Comparison of ENCODE assay signal across 22 cellular contexts in genomic region chr14:64632056-64632455, GRCh38.
DNase-seq lines count a peak whose midpoint lies in the region; ATAC-seq, FAIRE-seq and TF ChIP-seq lines count a peak whose summit lies in the region.
"Had no signal": no experiment of that assay in that cellular context is flagged by ENCODE, and none has a peak within 500 bp of the region (broad histone marks: within the 10 kb centered on the region; RNA-seq: fewer than 3 reads in every experiment).

No MANE protein-coding gene starts in this region.

- H3K4me2 ChIP-seq in HepG2 (ENCODE audit: low read depth, low read length), result peak overlapping the region; percentile 59
- H3K4me2 ChIP-seq: PC-9 had no signal

- no peak for FAIRE-seq in HepG2 (lab: Jason Lieb, UNC)
- FAIRE-seq in urothelium cell line (lab: Jason Lieb, UNC), result peak; percentile 74
- FAIRE-seq: astrocyte, colon had no signal

- no peak for TF ChIP-seq CTCF in HepG2 (CRISPR knock-in tag; IDR thresholded peaks at IDR 0.05)
- no peak for TF ChIP-seq CTCF in right lobe of liver (IDR thresholded peaks at IDR 0.05)
- TF ChIP-seq CTCF in mucosa of descending colon (IDR thresholded peaks at IDR 0.05), result no peak

- H3K36me3 ChIP-seq in HepG2 (replicated peaks in 1 of 2; ENCODE audit: control insufficient read depth in 1 of 2, insufficient read depth in 2 of 2, low read length in 2 of 2), result no peaks in the 10 kb centered on the region
- no peaks in the 10 kb centered on the region for H3K36me3 ChIP-seq in right lobe of liver
- no peaks in the 10 kb centered on the region for H3K36me3 ChIP-seq in mucosa of descending colon (ENCODE audit: low read depth)
- H3K36me3 ChIP-seq: prostate gland, upper lobe of right lung had no signal

- ATAC-seq in HepG2 (no peak), right lobe of liver (no peak), mucosa of descending colon (peak; percentile 4), GM18498 (IDR thresholded peaks at IDR 0.05; ENCODE audit: unreplicated experiment) (no peak), HG02852 (IDR thresholded peaks at IDR 0.05; ENCODE audit: unreplicated experiment) (no peak)
- ATAC-seq: left ventricle myocardium superior; natural killer cell treated with Interleukin-12 subunit alpha and Interleukin-12 subunit beta and Interleukin-15 and Interleukin-18, amount 100 ng/mL, for 72 hours had no signal

- in situ Hi-C loops in HepG2 (cut with HindIII; ENCODE audit: extremely low pct_ligation_motif_present, low pct_unique_long_range_greater_than_20kb), result loop anchor here (10.0 kb wide), 1 partner anchor 287 kb away; no protein-coding TSS in a partner anchor

- TF ChIP-seq EP300 in HepG2 (IDR thresholded peaks at IDR 0.05; ENCODE audit: low read depth in 2 of 2, low read length in 2 of 2) (no peak), HepG2 (CRISPR knock-in tag; IDR thresholded peaks at IDR 0.05; ENCODE audit: borderline replicate concordance) (no peak)

- no peak overlapping the region for H3K27ac ChIP-seq in HepG2 (ENCODE audit: extremely low read length, insufficient read depth, low read length)
- no peak overlapping the region for H3K27ac ChIP-seq in right lobe of liver
- H3K27ac ChIP-seq in caudate nucleus (ENCODE audit: low read depth, low read length), result peak overlapping the region; percentile 55
- H3K27ac ChIP-seq: PC-9, prostate gland, upper lobe of right lung had no signal

- no peaks in the 10 kb centered on the region for H3K9me3 ChIP-seq in HepG2 (ENCODE audit: low read length)
- no peaks in the 10 kb centered on the region for H3K9me3 ChIP-seq in right lobe of liver
- no peaks in the 10 kb centered on the region for H3K9me3 ChIP-seq in mucosa of descending colon
- H3K9me3 ChIP-seq: prostate gland, upper lobe of right lung had no signal

- no peak for TF ChIP-seq POLR2A in HepG2 (IDR thresholded peaks at IDR 0.05; ENCODE audit: insufficient read depth in 1 of 2, low read depth in 2 of 2, low read length in 2 of 2)
- no peak for TF ChIP-seq POLR2A in right lobe of liver (IDR thresholded peaks at IDR 0.05)

- peak overlapping the region in 1 of 3 experiments; percentile 46; a peak in 1 of 6 replicates for H3K4me3 ChIP-seq in HepG2 (replicated peaks in 1 of 3; ENCODE audit: insufficient read depth in 1 of 3, low read depth in 2 of 3, low read length in 3 of 3)
- H3K4me3 ChIP-seq in right lobe of liver, result no peak overlapping the region
- no peak overlapping the region for H3K4me3 ChIP-seq in mucosa of descending colon
- H3K4me3 ChIP-seq: PC-9, prostate gland, upper lobe of right lung had no signal

- no peak for TF ChIP-seq RAD21 in HepG2 (CRISPR knock-in tag; IDR thresholded peaks at IDR 0.05)

- no TSS peak for BruUV-seq in HepG2 (replicated peaks; lab: Mats Ljungman, UMichigan)

- H3K4me1 ChIP-seq in HepG2 (ENCODE audit: insufficient read depth, low read length) (peaks cover 31% of the 10 kb centered on the region), right lobe of liver (peaks cover 0 to 6% (median 1%) of the 10 kb centered on the region in 4 donors), mucosa of descending colon (ENCODE audit: low read depth) (peaks cover 18% of the 10 kb centered on the region)
- H3K4me1 ChIP-seq: prostate gland had no signal

- POLR2A ChIA-PET in HepG2 (lab: Yijun Ruan, JAX), result no interaction called here

- H3K79me2 ChIP-seq in HepG2 (ENCODE audit: insufficient read depth, low read length), result no peaks in the 10 kb centered on the region

- no peak overlapping the region for H2AFZ ChIP-seq in HepG2 (ENCODE audit: low read length)
- H2AFZ ChIP-seq: PC-9 had no signal

- no peaks in the 10 kb centered on the region for H4K20me1 ChIP-seq in HepG2 (ENCODE audit: insufficient read depth, low read length)

- intact Hi-C loops in HepG2 (cut with micrococcal nuclease; ENCODE audit: unreplicated experiment) (no loop called here), right lobe of liver (cut with DNase I) (no loop called here), mucosa of descending colon (cut with DNase I, micrococcal nuclease) (loop anchor here in 1 of 2 donors (10.0 kb wide), 1 partner anchor 87 kb away; the partner anchor contains the start of genes HSPA2 and PPP1R36)

- no peak overlapping the region for H3K9ac ChIP-seq in HepG2 (ENCODE audit: insufficient read depth, low read depth, low read length)

- no peak for DNase-seq in HepG2 (ENCODE audit: low spot score)
- DNase-seq in right lobe of liver, result no peak
- DNase-seq in caudate nucleus (lab: John Stamatoyannopoulos, UW), result no peak
- no peak for DNase-seq in mucosa of descending colon
- DNase-seq in urothelium cell line (ENCODE audit: low spot score), result peak; percentile 76
- DNase-seq in NCI-H345 treated with DMSO at 0.1 percent for 48 hours (lab: John Stamatoyannopoulos, UW; ENCODE audit: unreplicated experiment), result no peak
- DNase-seq: 8988T; activated CD4-positive, alpha-beta T cell treated with anti-CD3 and anti-CD28 coated beads, Interleukin-2, amount 50 U/mL, for 1 hour; activated naive CD4-positive, alpha-beta T cell treated with anti-CD3 and anti-CD28 coated beads, Interleukin-2, amount 10 ng/mL, durations not matched to agents 7 days and 5 days; CD4-positive, alpha-beta memory T cell; DMS79; left ventricle myocardium superior; NCI-H526; PC-9; stimulated activated naive B cell treated with anti-CD40 and anti-IgM and Interleukin-4, amounts not matched to agents 10 μg/mL and 1 μg/mL and 100 μg/mL, for 72 hours; upper lobe of right lung had no signal

- 48% methylated on average over 5 of the region's 5 CpGs for WGBS in HepG2 (ENCODE audit: low lambda C conversion rate)
- 70% methylated on average over 5 of the region's 5 CpGs for WGBS in right lobe of liver (ENCODE audit: insufficient coverage, low coverage, low lambda C conversion rate, missing lambda C conversion rate)

- CTCF ChIA-PET in HepG2 (lab: Yijun Ruan, JAX; ENCODE audit: low intra/inter-chr PET ratio, low total read pairs), result no interaction called here

- H3K27me3 ChIP-seq in HepG2 (ENCODE audit: control insufficient read depth in 1 of 2, insufficient read depth in 2 of 2, low read length in 2 of 2), result peaks cover 0 to 9% of the 10 kb centered on the region in 2 experiments; a peak in 1 of 5 replicates
- no peaks in the 10 kb centered on the region for H3K27me3 ChIP-seq in right lobe of liver
- H3K27me3 ChIP-seq: upper lobe of right lung had no signal

TF ChIP-seq in HepG2, 621 proteins besides CTCF, POLR2A, EP300 and RAD21:
- TF ChIP-seq PRDM10 (CRISPR knock-in tag; IDR thresholded peaks at IDR 0.05; ENCODE audit: low read depth) (no peak), ZNF484 (CRISPR knock-in tag; IDR thresholded peaks at IDR 0.05; ENCODE audit: borderline replicate concordance, low read depth) (no peak), CENPX (CRISPR knock-in tag; IDR thresholded peaks at IDR 0.05) (no peak), ZC3H13 (CRISPR knock-in tag; IDR thresholded peaks at IDR 0.05) (no peak), ATAD3A (CRISPR knock-in tag; IDR thresholded peaks at IDR 0.05) (no peak)
